20 cellular contexts compared by ENCODE assay signal in the genomic region with DNA sequence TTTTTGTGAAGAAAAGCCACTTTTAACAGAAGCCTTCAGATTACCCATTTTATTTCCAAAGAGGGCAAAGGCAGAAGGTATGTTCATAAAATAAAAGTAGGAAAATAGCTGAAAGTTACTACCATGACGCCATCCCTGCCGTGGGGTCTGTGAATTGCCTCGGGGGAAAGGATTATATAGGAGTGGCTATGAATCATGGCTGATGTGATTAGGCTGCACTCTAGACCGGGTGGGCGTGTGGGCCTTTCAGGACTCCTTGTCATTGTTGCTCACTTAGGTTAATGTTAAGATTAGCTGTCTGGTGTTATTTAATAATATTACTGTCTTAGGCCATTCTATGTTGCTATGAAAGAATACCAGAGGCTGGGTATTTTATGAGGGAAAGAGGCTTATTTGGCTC.
"Had no signal": no experiment of that assay in that cellular context is flagged by ENCODE, and none has a peak within 500 bp of the region (broad histone marks: within the 10 kb centered on the region; RNA-seq: fewer than 3 reads in every experiment).

No MANE protein-coding gene starts in this region.

- ATAC-seq: activated CD8-positive, alpha-beta memory T cell treated with anti-CD3 and anti-CD28 coated beads, Interleukin-2, amount 10 ng/mL, durations not matched to agents 7 days and 5 days; body of pancreas; lower lobe of right lung; natural killer cell treated with Interleukin-12 subunit alpha and Interleukin-12 subunit beta and Interleukin-15 and Interleukin-18, amount 100 ng/mL, for 72 hours; pancreas; sciatic nerve had no signal

- H3K9me3 ChIP-seq: body of pancreas, lower lobe of right lung, neutrophil, pancreas, spleen, thyroid gland had no signal

- DNase-seq: activated B cell treated with CpG ODN at 0.5 μM for 24 hours; activated CD4-positive, alpha-beta memory T cell treated with anti-CD3 and anti-CD28 coated beads, Interleukin-2, amount 10 ng/mL, durations not matched to agents 7 days and 5 days; activated CD4-positive, alpha-beta T cell treated with anti-CD3 and anti-CD28 coated beads for 48 hours; activated CD8-positive, alpha-beta memory T cell treated with anti-CD3 and anti-CD28 coated beads, Interleukin-2, amount 10 ng/mL, durations not matched to agents 7 days and 5 days; amygdala; body of pancreas; caudate nucleus; dorsolateral prefrontal cortex; foreskin fibroblast; glutamatergic neuron; hippocampal formation; lower lobe of right lung; pancreas; spleen; stimulated activated naive CD4-positive, alpha-beta T cell; thyroid gland had no signal

- H3K27ac ChIP-seq: body of pancreas, dorsolateral prefrontal cortex, epithelial cell of prostate, lower lobe of right lung, neutrophil, pancreas, spleen, thyroid gland had no signal

- H3K4me3 ChIP-seq: body of pancreas, dorsolateral prefrontal cortex, lower lobe of right lung, pancreas, spleen, thyroid gland had no signal

- H3K27me3 ChIP-seq: body of pancreas, dorsolateral prefrontal cortex, neutrophil, pancreas, spleen, thyroid gland had no signal

- H3K4me1 ChIP-seq: body of pancreas, lower lobe of right lung, pancreas, spleen, thyroid gland had no signal

- H3K36me3 ChIP-seq: lower lobe of right lung, neutrophil, pancreas, spleen, thyroid gland had no signal
